In genomic region chr2:111698743-111699554, GRCh38 we compare ENCODE assay signal across 1 cellular context.
A peak's percentile ranks its signal among the peaks of the same experiment; 100 is the strongest.
TF ChIP-seq lines count a peak whose summit lies in the region.

No MANE protein-coding gene starts in this region.

TF ChIP-seq in HepG2, 621 proteins besides CTCF, POLR2A, EP300 and RAD21 (continued from another document):
- no peak for TF ChIP-seq ZNF766 (CRISPR knock-in tag; IDR thresholded peaks at IDR 0.05; ENCODE audit: borderline replicate concordance)
- TF ChIP-seq ZNF44 (CRISPR knock-in tag; IDR thresholded peaks at IDR 0.05), result no peak
- TF ChIP-seq ZNF546 (CRISPR knock-in tag; conservative IDR thresholded peaks at IDR 0.05), result no peak
- TF ChIP-seq ZNF761 (CRISPR knock-in tag; conservative IDR thresholded peaks at IDR 0.05), result peak; percentile 86; the same call in 1 of the 2 replicates
- TF ChIP-seq SUZ12 (IDR thresholded peaks at IDR 0.05; ENCODE audit: low read depth, low read length), result no peak
- peak; percentile 44; the same call in 1 of the 2 replicates for TF ChIP-seq ZKSCAN8 (CRISPR knock-in tag; IDR thresholded peaks at IDR 0.05; ENCODE audit: borderline replicate concordance)
- TF ChIP-seq POLR2G (IDR thresholded peaks at IDR 0.05; ENCODE audit: low read depth, low read length), result peak; percentile 54; the same call in 1 of the 2 replicates
- TF ChIP-seq ZSCAN25 (CRISPR knock-in tag; IDR thresholded peaks at IDR 0.05), result peak; percentile 89
- peak; percentile 72; the same call in 1 of the 2 replicates for TF ChIP-seq EHMT2 (IDR thresholded peaks at IDR 0.05; ENCODE audit: borderline replicate concordance, low read depth, low read length)
- no peak for TF ChIP-seq ZNF552 (CRISPR knock-in tag; IDR thresholded peaks at IDR 0.05; ENCODE audit: borderline replicate concordance)
- peak; percentile 95 for TF ChIP-seq ELF3 (CRISPR knock-in tag; IDR thresholded peaks at IDR 0.05)
- TF ChIP-seq ATF5 (CRISPR knock-in tag; IDR thresholded peaks at IDR 0.05; ENCODE audit: low read depth), result no peak
- peak; percentile 72; the same call in 1 of the 2 replicates for TF ChIP-seq ERF (CRISPR knock-in tag; IDR thresholded peaks at IDR 0.05)
- peak; percentile 38; the same call in 1 of the 2 replicates for TF ChIP-seq PHF8 (CRISPR knock-in tag; IDR thresholded peaks at IDR 0.05)
- TF ChIP-seq ZNF431 (CRISPR knock-in tag; IDR thresholded peaks at IDR 0.05; ENCODE audit: borderline replicate concordance, low read depth), result peak; percentile 71
- TF ChIP-seq NCOR1 (IDR thresholded peaks at IDR 0.05; ENCODE audit: borderline replicate concordance, low read length), result peak; percentile 52; the same call in 1 of the 2 replicates
- peak; percentile 40; the same call in 1 of the 2 replicates for TF ChIP-seq SP4 (CRISPR knock-in tag; IDR thresholded peaks at IDR 0.05)
- TF ChIP-seq MYC (CRISPR knock-in tag; IDR thresholded peaks at IDR 0.05; ENCODE audit: borderline replicate concordance), result peak; percentile 92
- TF ChIP-seq RXRB (CRISPR knock-in tag; IDR thresholded peaks at IDR 0.05; ENCODE audit: borderline replicate concordance), result peak; percentile 77
- TF ChIP-seq ZNF251 (CRISPR knock-in tag; IDR thresholded peaks at IDR 0.05), result no peak
- peak; percentile 28; the same call in 1 of the 2 replicates for TF ChIP-seq ZNF292 (CRISPR knock-in tag; IDR thresholded peaks at IDR 0.05; ENCODE audit: borderline replicate concordance, low read depth)
- 0 out of 2 replicates have a peak, but pooled peaks have one; percentile 24 for TF ChIP-seq DPF2 (CRISPR knock-in tag; IDR thresholded peaks at IDR 0.05; ENCODE audit: borderline replicate concordance, low read depth)
- TF ChIP-seq RARA (CRISPR knock-in tag; IDR thresholded peaks at IDR 0.05), result peak; percentile 67
